Comparison of ENCODE assay signal across 8 cellular contexts in the genomic region with DNA sequence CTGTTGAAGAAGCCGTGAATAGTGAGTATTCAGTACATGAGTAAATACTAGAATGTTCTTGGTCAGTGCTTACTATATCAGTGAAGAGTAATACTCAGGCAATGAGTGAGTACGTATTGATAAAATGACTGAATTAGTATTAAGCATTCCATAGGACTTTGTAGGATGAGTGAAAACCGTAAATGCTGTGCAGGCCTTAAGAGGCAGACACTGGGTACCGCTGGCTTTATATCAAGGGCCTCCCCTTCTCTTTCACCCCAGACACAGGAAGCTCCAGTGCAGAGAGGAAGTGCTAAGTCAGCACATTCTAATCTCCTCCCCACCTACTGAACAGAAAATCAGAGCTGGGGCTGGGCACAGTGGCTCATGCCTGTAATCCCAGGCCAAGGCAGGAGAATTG. TPM values are rescaled to one million over a fixed set of nuclear protein-coding genes. Genes with fewer than 3 reads are reported as not detected.
DNase-seq lines count a peak whose midpoint lies in the region; ATAC-seq, FAIRE-seq and TF ChIP-seq lines count a peak whose summit lies in the region.
"Had no signal": no experiment of that assay in that cellular context is flagged by ENCODE, and none has a peak within 500 bp of the region (broad histone marks: within the 10 kb centered on the region; RNA-seq: fewer than 3 reads in every experiment).

No MANE protein-coding gene starts in this region.

- CTCF ChIA-PET in activated CD4-positive, alpha-beta memory T cell treated with anti-CD3 and anti-CD28 coated beads, Interleukin-2, amount 10 ng/mL, durations not matched to agents 7 days and 5 days (lab: Charles Lee), result interaction anchor here (1.1 kb wide), 1 partner anchor 22 kb away, joined by 3 read pairs; no protein-coding TSS in a partner anchor

- no peak overlapping the region for H2AFZ ChIP-seq in Loucy (ENCODE audit: low read length)

- no peak for FAIRE-seq in RCC 7860 (lab: Jason Lieb, UNC)

- H3K36me3 ChIP-seq in Loucy (ENCODE audit: insufficient read depth, low read length), result peaks cover 60% of the 10 kb centered on the region; the same call in 1 of the 2 replicates

- peak overlapping the region; percentile 36 for H3K4me2 ChIP-seq in Loucy (ENCODE audit: low read depth, low read length, poor library complexity, severe bottlenecking)

- H3K4me1 Mint-ChIP-seq in activated CD4-positive, alpha-beta memory T cell treated with anti-CD3 and anti-CD28 coated beads, Interleukin-2, amount 10 ng/mL, durations not matched to agents 7 days and 5 days, result peaks cover 38% of the 10 kb centered on the region
- H3K4me1 Mint-ChIP-seq in stimulated activated effector memory CD8-positive, alpha-beta T cell treated with anti-CD3 and anti-CD28 coated beads, Interleukin-12 subunit alpha, Interleukin-12 subunit beta, amount 100 ng/mL, for 72 hours, result peaks cover 44% of the 10 kb centered on the region

- H3K9me3 Mint-ChIP-seq in activated CD4-positive, alpha-beta memory T cell treated with anti-CD3 and anti-CD28 coated beads, Interleukin-2, amount 10 ng/mL, durations not matched to agents 7 days and 5 days, result no peaks in the 10 kb centered on the region
- H3K9me3 Mint-ChIP-seq in stimulated activated effector memory CD8-positive, alpha-beta T cell treated with anti-CD3 and anti-CD28 coated beads, Interleukin-12 subunit alpha, Interleukin-12 subunit beta, amount 100 ng/mL, for 72 hours, result no peaks in the 10 kb centered on the region

- POLR2A ChIA-PET in activated CD4-positive, alpha-beta memory T cell treated with anti-CD3 and anti-CD28 coated beads, Interleukin-2, amount 10 ng/mL, durations not matched to agents 7 days and 5 days (lab: Charles Lee), result interaction anchor here (0.5 to 2.9 kb wide), 12 partner anchors 8 to 335 kb away, joined by 3 to 16 read pairs (median 3); no protein-coding TSS in a partner anchor

- no peaks in the 10 kb centered on the region for H3K27me3 Mint-ChIP-seq in activated CD4-positive, alpha-beta memory T cell treated with anti-CD3 and anti-CD28 coated beads, Interleukin-2, amount 10 ng/mL, durations not matched to agents 7 days and 5 days

- peak overlapping the region; percentile 93 for H3K27ac Mint-ChIP-seq in activated CD4-positive, alpha-beta memory T cell treated with anti-CD3 and anti-CD28 coated beads, Interleukin-2, amount 10 ng/mL, durations not matched to agents 7 days and 5 days
- peak overlapping the region; percentile 98 for H3K27ac Mint-ChIP-seq in stimulated activated effector memory CD8-positive, alpha-beta T cell treated with anti-CD3 and anti-CD28 coated beads, Interleukin-12 subunit alpha, Interleukin-12 subunit beta, amount 100 ng/mL, for 72 hours

- H3K79me2 ChIP-seq in Loucy (ENCODE audit: insufficient read depth, low read length), result no peaks in the 10 kb centered on the region

- H3K4me3 ChIP-seq in Loucy (ENCODE audit: low read length, poor library complexity, severe bottlenecking) (no peak overlapping the region), fibroblast of villous mesenchyme (ENCODE audit: low read depth, low read length) (no peak overlapping the region)

- peaks cover 5% of the 10 kb centered on the region for H3K4me1 ChIP-seq in Loucy (ENCODE audit: insufficient read depth, low read length, poor library complexity, severe bottlenecking)

- no peaks in the 10 kb centered on the region for H3K9me3 ChIP-seq in Loucy (ENCODE audit: insufficient read depth, low read depth, low read length)

- no peaks in the 10 kb centered on the region for H3K9me2 ChIP-seq in Loucy (replicated peaks; ENCODE audit: low read depth, low read length)

- H3K4me3 Mint-ChIP-seq in activated CD4-positive, alpha-beta memory T cell treated with anti-CD3 and anti-CD28 coated beads, Interleukin-2, amount 10 ng/mL, durations not matched to agents 7 days and 5 days, result no peak overlapping the region
- H3K4me3 Mint-ChIP-seq in stimulated activated effector memory CD8-positive, alpha-beta T cell treated with anti-CD3 and anti-CD28 coated beads, Interleukin-12 subunit alpha, Interleukin-12 subunit beta, amount 100 ng/mL, for 72 hours, result peak overlapping the region; percentile 70

- H3F3A ChIP-seq in Loucy (ENCODE audit: low read depth), result no peaks in the 10 kb centered on the region

- H3K36me3 Mint-ChIP-seq in activated CD4-positive, alpha-beta memory T cell treated with anti-CD3 and anti-CD28 coated beads, Interleukin-2, amount 10 ng/mL, durations not matched to agents 7 days and 5 days (ENCODE audit: low read depth), result peaks cover 70% of the 10 kb centered on the region
- H3K36me3 Mint-ChIP-seq in stimulated activated effector memory CD8-positive, alpha-beta T cell treated with anti-CD3 and anti-CD28 coated beads, Interleukin-12 subunit alpha, Interleukin-12 subunit beta, amount 100 ng/mL, for 72 hours, result peaks cover 94% of the 10 kb centered on the region

- DNase-seq in activated CD4-positive, alpha-beta memory T cell treated with anti-CD3 and anti-CD28 coated beads, Interleukin-2, amount 10 ng/mL, durations not matched to agents 7 days and 5 days, result peak; percentile 56
- peak; percentile 48 for DNase-seq in fibroblast of villous mesenchyme (ENCODE audit: low read depth)
- peak; percentile 22 to 77 for DNase-seq in stimulated activated effector memory CD8-positive, alpha-beta T cell treated with anti-CD3 and anti-CD28 coated beads, Interleukin-12 subunit alpha, Interleukin-12 subunit beta, amount 100 ng/mL, for 72 hours (ENCODE audit: low spot score in 2 of 2)
- DNase-seq in HK-2 (ENCODE audit: unreplicated experiment), result no peak
- no peak for DNase-seq in cortex of kidney (lab: John Stamatoyannopoulos, UW)
- DNase-seq in RCC 7860 (ENCODE audit: low spot score), result no peak
- DNase-seq: NCI-H1417 treated with DMSO at 0.1 percent for 48 hours had no signal

- H3K9ac ChIP-seq in Loucy (ENCODE audit: low read depth, low read length, poor library complexity, severe bottlenecking), result no peak overlapping the region

- ATAC-seq in stimulated activated effector memory CD8-positive, alpha-beta T cell treated with anti-CD3 and anti-CD28 coated beads, Interleukin-12 subunit alpha, Interleukin-12 subunit beta, amount 100 ng/mL, for 72 hours, result peak; percentile 93

- TF ChIP-seq CTCF in Loucy (conservative IDR thresholded peaks at IDR 0.05; ENCODE audit: low read length) (no peak), fibroblast of villous mesenchyme (IDR thresholded peaks at IDR 0.05; ENCODE audit: insufficient read depth, low read depth, low read length) (no peak)

- no peaks in the 10 kb centered on the region for H3K27me3 ChIP-seq in Loucy (ENCODE audit: insufficient read depth, low read length, poor library complexity, severe bottlenecking)

- H4K20me1 ChIP-seq in Loucy (ENCODE audit: insufficient read depth, low read length, poor library complexity, severe bottlenecking), result no peaks in the 10 kb centered on the region

RNA-seq across cellular contexts. Expression of a gene that starts 24.2 kb away (rescaled TPM):
- 10 to 100 TPM; 21.5 to 23.2 TPM for total RNA-seq in activated CD4-positive, alpha-beta memory T cell treated with anti-CD3 and anti-CD28 coated beads, Interleukin-2, amount 10 ng/mL, durations not matched to agents 7 days and 5 days
- 43.2 and 50.1 TPM in 2 replicates for total RNA-seq in fibroblast of villous mesenchyme

RNA-seq across cellular contexts. Expression of a gene that starts 24.3 kb away (rescaled TPM):
- total RNA-seq in activated CD4-positive, alpha-beta memory T cell treated with anti-CD3 and anti-CD28 coated beads, Interleukin-2, amount 10 ng/mL, durations not matched to agents 7 days and 5 days, result 10 to 100 TPM; 27.9 to 28.9 TPM
- total RNA-seq in fibroblast of villous mesenchyme, result 3.9 and 4.3 TPM in 2 replicates

RNA-seq across cellular contexts. Expression of a gene that starts 45.6 kb away (rescaled TPM):
- 10 to 100 TPM; 23.1 to 23.4 TPM for total RNA-seq in activated CD4-positive, alpha-beta memory T cell treated with anti-CD3 and anti-CD28 coated beads, Interleukin-2, amount 10 ng/mL, durations not matched to agents 7 days and 5 days
- 24.2 TPM in 2 replicates for total RNA-seq in fibroblast of villous mesenchyme

Comparison
In these comparisons a context has a peak if more than half of its experiments do, and no peak if none do; other contexts are left out.
1. DNase-seq: peak in activated CD4-positive, alpha-beta memory T cell treated with anti-CD3 and anti-CD28 coated beads, Interleukin-2, amount 10 ng/mL, durations not matched to agents 7 days and 5 days (single experiment), fibroblast of villous mesenchyme (single experiment) and stimulated activated effector memory CD8-positive, alpha-beta T cell treated with anti-CD3 and anti-CD28 coated beads, Interleukin-12 subunit alpha, Interleukin-12 subunit beta, amount 100 ng/mL, for 72 hours (2 of 2); none in HK-2 (single experiment), cortex of kidney (single experiment) and RCC 7860 (single experiment).